19 cellular contexts compared by ENCODE assay signal in the genomic region with DNA sequence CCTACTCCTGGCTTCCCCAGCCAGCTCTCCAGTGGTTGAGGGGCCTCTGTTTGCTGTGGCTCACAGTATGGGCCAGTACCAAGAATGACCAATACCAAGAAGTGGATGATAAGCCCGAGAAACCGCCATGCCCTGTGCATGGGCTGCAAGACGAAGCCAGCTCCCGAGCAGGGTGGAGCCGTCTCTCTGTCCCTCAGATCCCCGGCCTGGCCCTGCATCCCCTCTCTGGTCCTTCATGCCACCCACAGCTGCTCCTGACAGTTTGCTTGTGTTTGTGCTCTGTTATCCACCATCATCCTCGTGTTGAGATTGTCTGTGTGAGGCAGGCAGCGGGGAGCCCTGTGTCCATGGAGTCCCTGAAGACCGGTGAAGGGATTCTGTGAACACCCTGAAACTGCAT. TPM values are rescaled to one million over a fixed set of nuclear protein-coding genes. Genes with fewer than 3 reads are reported as not detected.
DNase-seq lines count a peak whose midpoint lies in the region; ATAC-seq and TF ChIP-seq lines count a peak whose summit lies in the region.
"Had no signal": no experiment of that assay in that cellular context is flagged by ENCODE, and none has a peak within 500 bp of the region (broad histone marks: within the 10 kb centered on the region; RNA-seq: fewer than 3 reads in every experiment).

No MANE protein-coding gene starts in this region.

- no peak overlapping the region for H2AK5ac ChIP-seq in neuronal stem cell (ENCODE audit: low read depth, low read length)

- DNase-seq in activated naive CD8-positive, alpha-beta T cell treated with anti-CD3 and anti-CD28 coated beads, Interleukin-2, amount 50 U/mL, for 24 hours = no peak
- DNase-seq in activated naive CD8-positive, alpha-beta T cell treated with anti-CD3 and anti-CD28 coated beads for 36 hours = no peak
- DNase-seq in chondrocyte (ENCODE audit: low spot score) = peak; percentile 58
- no peak for DNase-seq in neuronal stem cell (ENCODE audit: low spot score)
- DNase-seq in activated naive CD4-positive, alpha-beta T cell treated with anti-CD3 and anti-CD28 coated beads, Interleukin-2, amount 50 U/mL, for 16 hours = no peak
- DNase-seq: C1 segment of cervical spinal cord; Calu3; CD4-positive, alpha-beta memory T cell; COR-L47; DMS53; DMS79 treated with DMSO at 0.1 percent for 48 hours; GF-D8; H9 had no signal

- H3K4ac ChIP-seq in neuronal stem cell (ENCODE audit: low read length) = no peak overlapping the region

- H3K9ac ChIP-seq in neuronal stem cell (ENCODE audit: low read depth, low read length, poor library complexity) = no peak overlapping the region

- peaks cover 0 to 6% (median 0%) of the 10 kb centered on the region in 3 experiments for H3K27me3 ChIP-seq in neuronal stem cell (ENCODE audit: control insufficient read depth in 3 of 3, insufficient read depth in 3 of 3, low read depth in 1 of 3, low read length in 3 of 3)

- H3K4me2 ChIP-seq in neuronal stem cell (ENCODE audit: insufficient read depth, low read length, poor library complexity, severe bottlenecking) = no peak overlapping the region
- H3K4me2 ChIP-seq: GM23338 had no signal

- H3K4me3 ChIP-seq in neuronal stem cell (ENCODE audit: low read length in 2 of 2) = no peak overlapping the region
- H3K4me3 ChIP-seq: GM23338 had no signal

- H3K9me3 ChIP-seq in neuronal stem cell (replicated peaks in 1 of 2; ENCODE audit: control insufficient read depth in 2 of 2, insufficient read depth in 1 of 2, low read depth in 1 of 2, low read length in 2 of 2) = no peaks in the 10 kb centered on the region

- H3K27ac ChIP-seq in neuronal stem cell (replicated peaks; ENCODE audit: low read length) = no peak overlapping the region

- H3K9me3 Mint-ChIP-seq in activated naive CD8-positive, alpha-beta T cell treated with anti-CD3 and anti-CD28 coated beads, Interleukin-2, amount 50 U/mL, for 24 hours = no peaks in the 10 kb centered on the region
- no peaks in the 10 kb centered on the region for H3K9me3 Mint-ChIP-seq in activated naive CD8-positive, alpha-beta T cell treated with anti-CD3 and anti-CD28 coated beads for 36 hours
- H3K9me3 Mint-ChIP-seq in chondrocyte (ENCODE audit: low read depth) = no peaks in the 10 kb centered on the region
- H3K9me3 Mint-ChIP-seq: GM23338, H9 had no signal

- peak; percentile 27 for ATAC-seq in activated naive CD8-positive, alpha-beta T cell treated with anti-CD3 and anti-CD28 coated beads, Interleukin-2, amount 50 U/mL, for 24 hours
- ATAC-seq in HG02938 (IDR thresholded peaks at IDR 0.05; ENCODE audit: unreplicated experiment) = no peak
- ATAC-seq: GM23338, HCT116 had no signal

- no peak overlapping the region for H3K23ac ChIP-seq in neuronal stem cell (ENCODE audit: low read depth, low read length, poor library complexity)

- H3K36me3 ChIP-seq in neuronal stem cell (replicated peaks in 1 of 2; ENCODE audit: control insufficient read depth in 2 of 2, insufficient read depth in 2 of 2, low read length in 2 of 2) = no peaks in the 10 kb centered on the region

- WGBS in neuronal stem cell (ENCODE audit: extremely low coverage in 2 of 2, insufficient read length in 2 of 2, insufficient replicate concordance in 1 of 2), 2 donors = no CpG with 5 or more reads among the region's 9 CpGs

- H2AFZ ChIP-seq in neuronal stem cell (ENCODE audit: low read length) = no peak overlapping the region
- H2AFZ ChIP-seq: GM23338 had no signal

- no peaks in the 10 kb centered on the region for H3K4me1 ChIP-seq in neuronal stem cell (ENCODE audit: control insufficient read depth in 2 of 2, insufficient read depth in 1 of 2, low read depth in 1 of 2, low read length in 2 of 2)

- H2BK5ac ChIP-seq in neuronal stem cell (ENCODE audit: low read length) = no peak overlapping the region

- H2BK15ac ChIP-seq in neuronal stem cell (ENCODE audit: low read length) = no peak overlapping the region

- H4K8ac ChIP-seq in neuronal stem cell (ENCODE audit: low read depth, low read length) = no peak overlapping the region

- no peaks in the 10 kb centered on the region for H3K79me1 ChIP-seq in neuronal stem cell (ENCODE audit: low read depth, low read length)

- H4K91ac ChIP-seq in neuronal stem cell (ENCODE audit: low read depth, low read length, poor library complexity) = no peak overlapping the region

- H3K18ac ChIP-seq in neuronal stem cell (ENCODE audit: low read length) = peak overlapping the region; percentile 27

- no peaks in the 10 kb centered on the region for H3K27me3 Mint-ChIP-seq in activated naive CD8-positive, alpha-beta T cell treated with anti-CD3 and anti-CD28 coated beads, Interleukin-2, amount 50 U/mL, for 24 hours
- peaks cover 4% of the 10 kb centered on the region for H3K27me3 Mint-ChIP-seq in activated naive CD8-positive, alpha-beta T cell treated with anti-CD3 and anti-CD28 coated beads for 36 hours
- peaks cover 15% of the 10 kb centered on the region for H3K27me3 Mint-ChIP-seq in chondrocyte (ENCODE audit: low read depth)

- no peaks in the 10 kb centered on the region for H3K36me3 Mint-ChIP-seq in activated naive CD8-positive, alpha-beta T cell treated with anti-CD3 and anti-CD28 coated beads, Interleukin-2, amount 50 U/mL, for 24 hours (ENCODE audit: low read depth)
- H3K36me3 Mint-ChIP-seq in activated naive CD8-positive, alpha-beta T cell treated with anti-CD3 and anti-CD28 coated beads for 36 hours = no peaks in the 10 kb centered on the region
- no peaks in the 10 kb centered on the region for H3K36me3 Mint-ChIP-seq in chondrocyte (ENCODE audit: low read depth)
- H3K36me3 Mint-ChIP-seq: CD4-positive, alpha-beta memory T cell had no signal

- H3K4me1 Mint-ChIP-seq in activated naive CD8-positive, alpha-beta T cell treated with anti-CD3 and anti-CD28 coated beads, Interleukin-2, amount 50 U/mL, for 24 hours = peaks cover 2% of the 10 kb centered on the region
- peaks cover 3% of the 10 kb centered on the region for H3K4me1 Mint-ChIP-seq in activated naive CD8-positive, alpha-beta T cell treated with anti-CD3 and anti-CD28 coated beads for 36 hours
- no peaks in the 10 kb centered on the region for H3K4me1 Mint-ChIP-seq in chondrocyte (ENCODE audit: low read depth)
- H3K4me1 Mint-ChIP-seq: GM23338 had no signal

- no peak overlapping the region for H3K27ac Mint-ChIP-seq in activated naive CD8-positive, alpha-beta T cell treated with anti-CD3 and anti-CD28 coated beads, Interleukin-2, amount 50 U/mL, for 24 hours
- no peak overlapping the region for H3K27ac Mint-ChIP-seq in activated naive CD8-positive, alpha-beta T cell treated with anti-CD3 and anti-CD28 coated beads for 36 hours
- no peak overlapping the region for H3K27ac Mint-ChIP-seq in chondrocyte (ENCODE audit: unreplicated experiment)
- H3K27ac Mint-ChIP-seq: CD4-positive, alpha-beta memory T cell; GM23338 had no signal

- H2BK12ac ChIP-seq in neuronal stem cell (ENCODE audit: low read length) = no peak overlapping the region

- peak overlapping the region; percentile 41 for H3K14ac ChIP-seq in neuronal stem cell (ENCODE audit: low read length)

- peak overlapping the region; percentile 42 for H2BK120ac ChIP-seq in neuronal stem cell (ENCODE audit: low read depth, low read length)

- no peak overlapping the region for H3K4me3 Mint-ChIP-seq in activated naive CD8-positive, alpha-beta T cell treated with anti-CD3 and anti-CD28 coated beads, Interleukin-2, amount 50 U/mL, for 24 hours
- H3K4me3 Mint-ChIP-seq in activated naive CD8-positive, alpha-beta T cell treated with anti-CD3 and anti-CD28 coated beads for 36 hours = no peak overlapping the region
- no peak overlapping the region for H3K4me3 Mint-ChIP-seq in chondrocyte (ENCODE audit: unreplicated experiment)
- H3K4me3 Mint-ChIP-seq: CD4-positive, alpha-beta memory T cell; GM23338; H9 had no signal

- no peak for TF ChIP-seq CTCF in chondrocyte (IDR thresholded peaks at IDR 0.05)

RNA-seq across cellular contexts. Expression of gene GABRR2, which starts 36.1 kb away (rescaled TPM):
- total RNA-seq in activated naive CD8-positive, alpha-beta T cell treated with anti-CD3 and anti-CD28 coated beads for 36 hours = under 1 TPM in 1 of 2 experiments, not detected in 1; 0.12 TPM
- 0.57 to 1.4 TPM (median 0.72 TPM) in 3 replicates for total RNA-seq in chondrocyte
- polyA plus RNA-seq in neuronal stem cell (2013, experiment 1 of 2) = 0.11 TPM
- 0.08 TPM for polyA plus RNA-seq in neuronal stem cell (2013, experiment 2 of 2)
- total RNA-seq: A172, Daoy, G401, GM23338, H9 had no signal
- polyA plus RNA-seq: GM23338 had no signal
